8 cellular contexts compared by ENCODE assay signal in genomic region chr20:23937303-23938117, GRCh38. TPM values are rescaled to one million over a fixed set of nuclear protein-coding genes. Genes with fewer than 3 reads are reported as not detected.
DNase-seq lines count a peak whose midpoint lies in the region; ATAC-seq, FAIRE-seq and TF ChIP-seq lines count a peak whose summit lies in the region.

No MANE protein-coding gene starts in this region.

- BruUV-seq in Panc1 (replicated peaks; lab: Mats Ljungman, UMichigan): no TSS peak

- DNase-seq in AG20443 (ENCODE audit: low spot score): peak; percentile 75
- DNase-seq in Panc1 (ENCODE audit: low read depth, low spot score): peak; percentile 17
- DNase-seq in activated effector memory CD4-positive, alpha-beta T cell treated with anti-CD3 and anti-CD28 coated beads, Interleukin-2, amount 50 U/mL, for 16 hours: peak; percentile 81
- peak; percentile 68 for DNase-seq in globus pallidus (ENCODE audit: low spot score)
- peak in 5 of 6 donors; percentile 41 to 79 (median 58) for DNase-seq in pancreas
- DNase-seq in urothelium cell line (ENCODE audit: low spot score): peak; percentile 57

- no peak overlapping the region for H3K4me3 ChIP-seq in Panc1 (ENCODE audit: low read depth in 2 of 2, low read length in 2 of 2)
- H3K4me3 ChIP-seq in pancreas: no peak overlapping the region

- FAIRE-seq in pancreas (lab: Jason Lieb, UNC) (no peak), urothelium cell line (lab: Jason Lieb, UNC) (no peak)

- in situ Hi-C loops in Panc1 (cut with HindIII; ENCODE audit: low pct_unique_long_range_greater_than_20kb, low sequenced_read_pairs): no loop called here

- CTCF ChIA-PET in Panc1 (lab: Charles Lee): no interaction called here

- intact Hi-C loops in Panc1 (cut with micrococcal nuclease; ENCODE audit: unreplicated experiment) (loop anchor here (1.0 to 5.0 kb wide), 2 partner anchors 59 to 215 kb away; no protein-coding TSS in a partner anchor), pancreas (cut with DNase I) (loop anchor here in 2 of 3 donors (5.0 to 10.0 kb wide), 2 partner anchors 57 to 60 kb away; no protein-coding TSS in a partner anchor)

- TF ChIP-seq CTCF in Panc1 (IDR thresholded peaks at IDR 0.05) (peak; percentile 69), pancreas (IDR thresholded peaks at IDR 0.05) (peak; percentile 69 to 87 (median 76))

- ATAC-seq in GM18511 (IDR thresholded peaks at IDR 0.05; ENCODE audit: unreplicated experiment): peak; percentile 88
- peak; percentile 79 for ATAC-seq in HG03442 (IDR thresholded peaks at IDR 0.05; ENCODE audit: unreplicated experiment)
- peak; percentile 96 for ATAC-seq in Panc1
- ATAC-seq in pancreas: peak; percentile 93 to 100 (median 98)

- POLR2A ChIA-PET in Panc1 (lab: Charles Lee): no interaction called here

- 0 to 2% methylated on average over 3 of the region's 3 CpGs for WGBS in pancreas, 2 donors

- H3K27me3 ChIP-seq in Panc1 (ENCODE audit: control insufficient read depth, insufficient read depth, low read length) (no peaks in the 10 kb centered on the region; the same call in 1 of the 2 replicates), pancreas (no peaks in the 10 kb centered on the region)

- H3K36me3 ChIP-seq in Panc1 (ENCODE audit: control insufficient read depth, insufficient read depth, low read length) (no peaks in the 10 kb centered on the region), pancreas (no peaks in the 10 kb centered on the region)

- no peaks in the 10 kb centered on the region for H3K9me3 ChIP-seq in Panc1 (ENCODE audit: control insufficient read depth, insufficient read depth, low read depth, low read length)
- H3K9me3 ChIP-seq in pancreas: no peaks in the 10 kb centered on the region

- no peak overlapping the region for H3K27ac ChIP-seq in Panc1 (ENCODE audit: low read length)
- H3K27ac ChIP-seq in pancreas: no peak overlapping the region

- H3K4me1 ChIP-seq in Panc1 (ENCODE audit: control insufficient read depth, insufficient read depth, low read length) (no peaks in the 10 kb centered on the region), pancreas (no peaks in the 10 kb centered on the region)

RNA-seq across cellular contexts. Expression of gene GGTLC1, which starts 51.1 kb away (rescaled TPM):
- total RNA-seq in Panc1 (2021; ENCODE audit: unreplicated experiment): 0.18 TPM
- polyA plus RNA-seq in Panc1 (2012; ENCODE audit: insufficient read length): not detected
- under 1 TPM in 3 of 6 donors, not detected in 3; 0.19 to 0.47 (median 0.28) TPM for total RNA-seq in pancreas
- polyA plus RNA-seq in pancreas: 1 to 10 TPM in 1 of 2 donors, under 1 TPM in 1; 0.33 to 1.0 TPM

RNA-seq across cellular contexts. Expression of gene CST5, which starts 58.0 kb away (rescaled TPM):
- total RNA-seq in Panc1 (2021; ENCODE audit: unreplicated experiment) (not detected), pancreas (under 1 TPM in 3 of 6 donors, not detected in 3; 0.23 to 0.63 (median 0.37) TPM)
- not detected for polyA plus RNA-seq in Panc1 (2012; ENCODE audit: insufficient read length)
- polyA plus RNA-seq in pancreas: under 1 TPM; 0.46 to 0.61 TPM

Comparison
In these comparisons a context has a peak if more than half of its experiments do, and no peak if none do; other contexts are left out.
1. DNase-seq: peak in every context shown above with its lines; median percentile 81 in activated effector memory CD4-positive, alpha-beta T cell treated with anti-CD3 and anti-CD28 coated beads, Interleukin-2, amount 50 U/mL, for 16 hours; 75 in AG20443; 68 in globus pallidus; 58 in pancreas; 57 in urothelium cell line; 17 in Panc1.